ENCODE assay signal across 23 cellular contexts in the genomic region with DNA sequence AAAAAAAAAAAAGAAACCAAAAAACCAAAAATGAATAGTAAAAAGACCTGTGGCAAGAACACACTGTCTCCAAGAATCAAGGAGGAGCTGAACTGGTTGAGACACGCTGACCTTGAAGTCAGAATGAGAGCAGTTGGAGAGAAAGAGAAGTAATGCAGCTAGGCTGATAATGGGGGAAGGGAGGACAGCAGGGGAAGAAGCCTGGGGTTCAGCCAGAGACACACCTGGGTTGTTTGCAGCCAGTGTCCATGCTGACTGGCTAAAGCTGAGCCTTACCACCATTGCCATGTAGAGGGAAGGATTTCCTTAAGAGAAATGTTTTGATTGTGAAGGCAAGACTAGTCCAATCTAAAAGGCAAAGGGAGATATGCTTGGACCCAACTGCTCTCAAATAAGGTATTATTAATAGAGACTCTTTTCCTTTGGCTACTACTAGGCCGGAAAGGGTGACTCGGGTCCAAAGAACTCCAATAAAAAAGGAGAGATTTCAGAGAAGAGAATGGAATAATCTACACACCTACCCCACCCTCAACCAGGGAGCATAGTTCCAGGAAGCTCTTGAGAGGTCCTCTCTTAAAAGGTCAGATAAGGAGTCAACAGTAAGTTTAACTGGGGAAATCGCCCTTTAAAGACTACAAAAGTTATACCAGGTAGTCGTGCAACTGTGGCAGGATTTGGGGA. TPM values are rescaled to one million over a fixed set of nuclear protein-coding genes. Genes with fewer than 3 reads are reported as not detected.
A peak's percentile ranks its signal among the peaks of the same experiment; 100 is the strongest.
DNase-seq lines count a peak whose midpoint lies in the region; ATAC-seq, FAIRE-seq and TF ChIP-seq lines count a peak whose summit lies in the region.
"Had no signal": no experiment of that assay in that cellular context is flagged by ENCODE, and none has a peak within 500 bp of the region (broad histone marks: within the 10 kb centered on the region; RNA-seq: fewer than 3 reads in every experiment).

No MANE protein-coding gene starts in this region.

- H3K9me3 Mint-ChIP-seq in naive B cell = peaks cover 0 to 1% (median 0%) of the 10 kb centered on the region in 7 donors
- H3K9me3 Mint-ChIP-seq: activated naive CD4-positive, alpha-beta T cell treated with anti-CD3 and anti-CD28 coated beads, Interleukin-2, amount 50 U/mL, for 72 hours; activated T-helper 2 cell treated with anti-CD3 and anti-CD28 coated beads, Interferon-gamma antibody, Interleukin-2, Interleukin-4, amounts not matched to agents 10 μg/mL and 5 μg/mL and 100 μg/mL, durations not matched to agents 14 hours and 24 hours and 36 hours; central memory CD8-positive, alpha-beta T cell; nephron progenitor cell; WTC11 had no signal

- H3F3A ChIP-seq in OCI-LY1 (ENCODE audit: insufficient read depth, low read length) = no peaks in the 10 kb centered on the region

- peak overlapping the region; percentile 46 for H3K27ac ChIP-seq in OCI-LY1 (ENCODE audit: low read depth, low read length, poor library complexity, severe bottlenecking)
- H3K27ac ChIP-seq: pancreas had no signal

- H2AFZ ChIP-seq in OCI-LY1 (ENCODE audit: low read length) = 0 out of 2 replicates have a peak overlapping the region, but pooled peaks have one; percentile 45

- H3K36me3 Mint-ChIP-seq in naive B cell = no peaks in the 10 kb centered on the region
- H3K36me3 Mint-ChIP-seq: activated naive CD4-positive, alpha-beta T cell treated with anti-CD3 and anti-CD28 coated beads, Interleukin-2, amount 50 U/mL, for 72 hours; WTC11 had no signal

- peak overlapping the region; percentile 11; the same call in 1 of the 2 replicates for H3K9ac ChIP-seq in OCI-LY1 (ENCODE audit: low read length)

- H3K27me3 ChIP-seq in OCI-LY1 (ENCODE audit: insufficient read depth, low read length) = no peaks in the 10 kb centered on the region
- H3K27me3 ChIP-seq in bronchial epithelial cell (ENCODE audit: control insufficient read depth, insufficient read depth, low read length) = no peaks in the 10 kb centered on the region
- H3K27me3 ChIP-seq: heart left ventricle, pancreas, spleen had no signal

- peak; percentile 23 for DNase-seq in ELR (ENCODE audit: low read depth)
- DNase-seq in bronchial epithelial cell (ENCODE audit: low read depth) = peak; percentile 26
- DNase-seq in naive B cell = no peak
- no peak for DNase-seq in SW480 (ENCODE audit: low spot score)
- no peak for DNase-seq in effector CD4-positive, alpha-beta T cell
- DNase-seq: activated CD4-positive, alpha-beta T cell treated with anti-CD3 and anti-CD28 coated beads, Interleukin-2, amount 50 U/mL, for 48 hours; activated CD8-positive, alpha-beta memory T cell treated with anti-CD3 and anti-CD28 coated beads, Interleukin-2, amount 50 U/mL, for 48 hours; heart left ventricle; NCI-H510A treated with DMSO at 0.1 percent for 48 hours; nephron progenitor cell; NK-92 treated with Interleukin-12 subunit alpha and Interleukin-12 subunit beta, amount 100 ng/mL, for 24 hours; pancreas; spleen; stimulated activated CD4-positive, alpha-beta T cell treated with anti-CD3 and anti-CD28 coated beads, Interleukin-2, amount 100 ng/mL, for 48 hours; stimulated activated naive CD4-positive, alpha-beta T cell had no signal

- H3K4me2 ChIP-seq in OCI-LY1 (ENCODE audit: low read length) = no peak overlapping the region

- no peaks in the 10 kb centered on the region for H3K9me3 ChIP-seq in OCI-LY1 (ENCODE audit: low read length)
- H3K9me3 ChIP-seq: heart left ventricle, pancreas, spleen had no signal

- no peak overlapping the region for H3K4me3 Mint-ChIP-seq in naive B cell
- H3K4me3 Mint-ChIP-seq: central memory CD8-positive, alpha-beta T cell; nephron progenitor cell; WTC11 had no signal

- H3K4me1 ChIP-seq in OCI-LY1 (ENCODE audit: insufficient read depth, low read length, severe bottlenecking) = peaks cover 21% of the 10 kb centered on the region
- H3K4me1 ChIP-seq: pancreas had no signal

- no peak for FAIRE-seq in bronchial epithelial cell (lab: Jason Lieb, UNC)
- FAIRE-seq: G401.6, pancreas had no signal

- no peaks in the 10 kb centered on the region for H3K9me2 ChIP-seq in OCI-LY1 (ENCODE audit: low read depth, low read length)

- H3K27ac Mint-ChIP-seq in naive B cell = peak overlapping the region; percentile 12 to 86 (median 64)
- H3K27ac Mint-ChIP-seq: activated naive CD4-positive, alpha-beta T cell treated with anti-CD3 and anti-CD28 coated beads, Interleukin-2, amount 50 U/mL, for 72 hours; activated T-helper 2 cell treated with anti-CD3 and anti-CD28 coated beads, Interferon-gamma antibody, Interleukin-2, Interleukin-4, amounts not matched to agents 10 μg/mL and 5 μg/mL and 100 μg/mL, durations not matched to agents 14 hours and 24 hours and 36 hours; nephron progenitor cell; WTC11 had no signal

- H3K36me3 ChIP-seq in OCI-LY1 (ENCODE audit: insufficient read depth, low read length) = no peaks in the 10 kb centered on the region
- H3K36me3 ChIP-seq in bronchial epithelial cell (ENCODE audit: control insufficient read depth, insufficient read depth, low read length) = no peaks in the 10 kb centered on the region
- H3K36me3 ChIP-seq: heart left ventricle, pancreas, spleen had no signal

- ATAC-seq in naive B cell (ENCODE audit: low read depth in 2 of 2) = no peak
- no peak for ATAC-seq in HG02798 (IDR thresholded peaks at IDR 0.05; ENCODE audit: poor library complexity, unreplicated experiment)
- ATAC-seq in HG03469 (IDR thresholded peaks at IDR 0.05; ENCODE audit: unreplicated experiment) = no peak
- ATAC-seq: activated naive CD4-positive, alpha-beta T cell treated with anti-CD3 and anti-CD28 coated beads, Interleukin-2, amount 50 U/mL, for 72 hours; WTC11 had no signal

- peaks cover 31 to 54% (median 44%) of the 10 kb centered on the region in 3 donors for H3K4me1 Mint-ChIP-seq in naive B cell
- H3K4me1 Mint-ChIP-seq: central memory CD8-positive, alpha-beta T cell; nephron progenitor cell; WTC11 had no signal

- H4K20me1 ChIP-seq in OCI-LY1 (ENCODE audit: insufficient read depth, low read length) = no peaks in the 10 kb centered on the region

- H3K79me2 ChIP-seq in OCI-LY1 (ENCODE audit: insufficient read depth, low read length) = no peaks in the 10 kb centered on the region

- no peak overlapping the region for H3K4me3 ChIP-seq in OCI-LY1 (ENCODE audit: low read depth, low read length, poor library complexity, severe bottlenecking)
- H3K4me3 ChIP-seq in bronchial epithelial cell (ENCODE audit: low read depth, low read length) = no peak overlapping the region
- H3K4me3 ChIP-seq: heart left ventricle, pancreas, spleen had no signal

- no peak for TF ChIP-seq CTCF in OCI-LY1 (IDR thresholded peaks at IDR 0.05; ENCODE audit: low read length)
- no peak for TF ChIP-seq CTCF in bronchial epithelial cell (IDR thresholded peaks at IDR 0.05; ENCODE audit: insufficient read depth, low read length, severe bottlenecking)

- H3K27me3 Mint-ChIP-seq in naive B cell = no peaks in the 10 kb centered on the region
- H3K27me3 Mint-ChIP-seq: central memory CD8-positive, alpha-beta T cell had no signal

RNA-seq across cellular contexts. Expression of gene REL, which starts 25.2 kb away (rescaled TPM):
- 8.6 and 9.0 TPM in 2 replicates for total RNA-seq in bronchial epithelial cell
- 100 to 1,000 TPM in 3 of 6 donors, 10 to 100 TPM in 3; 30.1 to 125 (median 106) TPM for polyA plus RNA-seq in naive B cell (ENCODE audit: low read depth in 6 of 6)

Comparison
In these comparisons a context has a peak if more than half of its experiments do, and no peak if none do; other contexts are left out.
1. DNase-seq: peak in ELR (single experiment) and bronchial epithelial cell (single experiment); none in naive B cell (single experiment), SW480 (single experiment) and effector CD4-positive, alpha-beta T cell (single experiment).